21 cellular contexts compared by ENCODE assay signal in the genomic region with DNA sequence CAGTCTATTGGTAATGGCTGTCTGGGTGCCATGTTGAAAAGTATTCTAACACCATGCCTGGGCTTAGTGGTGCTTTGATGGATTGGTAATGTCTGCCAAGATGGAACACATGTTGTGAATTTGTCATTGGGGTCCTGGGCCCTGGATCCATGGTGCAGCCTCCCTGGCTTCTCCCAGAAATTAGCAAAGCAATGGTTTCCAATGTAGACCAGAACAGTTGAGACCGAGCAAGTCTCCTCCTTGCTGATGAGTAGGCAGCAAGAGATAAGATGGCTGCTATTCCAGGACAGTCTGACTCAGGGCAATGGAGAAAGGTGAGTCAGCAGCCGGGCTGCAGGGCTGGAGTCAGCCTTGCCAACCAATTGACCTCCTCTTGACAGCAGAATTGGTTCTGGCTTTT. TPM values are rescaled to one million over a fixed set of nuclear protein-coding genes. Genes with fewer than 3 reads are reported as not detected.
"Had no signal": no experiment of that assay in that cellular context is flagged by ENCODE, and none has a peak within 500 bp of the region (broad histone marks: within the 10 kb centered on the region; RNA-seq: fewer than 3 reads in every experiment).

No MANE protein-coding gene starts in this region.

- H3K27me3 ChIP-seq: upper lobe of left lung had no signal

- H3K4me3 ChIP-seq: dorsolateral prefrontal cortex, lower lobe of right lung, upper lobe of left lung had no signal

- DNase-seq: activated CD4-positive, alpha-beta T cell treated with anti-CD3 and anti-CD28 coated beads for 48 hours; activated CD8-positive, alpha-beta T cell treated with anti-CD3 and anti-CD28 coated beads, Interleukin-2, amount 10 ng/mL, durations not matched to agents 7 days and 5 days; activated naive CD4-positive, alpha-beta T cell treated with anti-CD3 and anti-CD28 coated beads, Interleukin-2, amount 10 ng/mL, durations not matched to agents 7 days and 5 days; dorsolateral prefrontal cortex; hippocampal formation; left cardiac atrium; lower lobe of right lung; stimulated activated CD4-positive, alpha-beta T cell treated with anti-CD3 and anti-CD28 coated beads, Interleukin-2, amount 100 ng/mL, for 48 hours; stimulated activated naive CD4-positive, alpha-beta T cell treated with Interleukin-2 at 50 U/mL for 16 hours; upper lobe of left lung had no signal

- H3K4me3 Mint-ChIP-seq: activated CD8-positive, alpha-beta T cell treated with anti-CD3 and anti-CD28 coated beads, Interleukin-2, amount 10 ng/mL, durations not matched to agents 7 days and 5 days; activated naive CD4-positive, alpha-beta T cell treated with anti-CD3 and anti-CD28 coated beads, Interleukin-2, amount 10 ng/mL, durations not matched to agents 7 days and 5 days; activated T-helper 1 cell treated with anti-CD3 and anti-CD28 coated beads, Interleukin-12 subunit alpha, Interleukin-12 subunit beta, Interleukin-2, Interleukin-4 antibody, amounts not matched to agents 30 ng/mL and 10 ng/mL and 1 ng/mL, durations not matched to agents 14 hours and 24 hours and 36 hours; brain; mesothelial cell of epicardium; neural crest cell had no signal

- H3K36me3 Mint-ChIP-seq: activated naive CD4-positive, alpha-beta T cell treated with anti-CD3 and anti-CD28 coated beads, Interleukin-2, amount 10 ng/mL, durations not matched to agents 7 days and 5 days; brain; mesothelial cell of epicardium had no signal

- H3K27ac ChIP-seq: dorsolateral prefrontal cortex, lower lobe of right lung, upper lobe of left lung had no signal

- H3K4me1 ChIP-seq: lower lobe of right lung, upper lobe of left lung had no signal

- H3K9me3 ChIP-seq: lower lobe of right lung, upper lobe of left lung had no signal

- ATAC-seq: activated CD8-positive, alpha-beta T cell treated with anti-CD3 and anti-CD28 coated beads, Interleukin-2, amount 10 ng/mL, durations not matched to agents 7 days and 5 days; esophagus mucosa; left cardiac atrium; lower lobe of right lung had no signal

- H3K36me3 ChIP-seq: lower lobe of right lung, upper lobe of left lung had no signal

- H3K4me1 Mint-ChIP-seq: activated naive CD4-positive, alpha-beta T cell treated with anti-CD3 and anti-CD28 coated beads, Interleukin-2, amount 10 ng/mL, durations not matched to agents 7 days and 5 days; brain; mesothelial cell of epicardium; neural crest cell had no signal

- H3K27ac Mint-ChIP-seq: activated CD8-positive, alpha-beta T cell treated with anti-CD3 and anti-CD28 coated beads, Interleukin-2, amount 10 ng/mL, durations not matched to agents 7 days and 5 days; activated naive CD4-positive, alpha-beta T cell treated with anti-CD3 and anti-CD28 coated beads, Interleukin-2, amount 10 ng/mL, durations not matched to agents 7 days and 5 days; activated T-helper 1 cell treated with anti-CD3 and anti-CD28 coated beads, Interleukin-12 subunit alpha, Interleukin-12 subunit beta, Interleukin-2, Interleukin-4 antibody, amounts not matched to agents 30 ng/mL and 10 ng/mL and 1 ng/mL, durations not matched to agents 14 hours and 24 hours and 36 hours; brain; mesothelial cell of epicardium had no signal

RNA-seq across cellular contexts. Expression of a gene that starts 30.8 kb away (rescaled TPM):
- total RNA-seq: activated CD8-positive, alpha-beta T cell treated with anti-CD3 and anti-CD28 coated beads, Interleukin-2, amount 10 ng/mL, durations not matched to agents 7 days and 5 days; activated T-helper 1 cell treated with anti-CD3 and anti-CD28 coated beads, Interleukin-12 subunit alpha, Interleukin-12 subunit beta, Interleukin-2, Interleukin-4 antibody, amounts not matched to agents 30 ng/mL and 10 ng/mL and 1 ng/mL, durations not matched to agents 14 hours and 24 hours and 36 hours; chondrocyte; esophagus mucosa; glomerular endothelial cell; left cardiac atrium; lower lobe of right lung; mesothelial cell of epicardium; myocyte; neural crest cell; osteocyte; pulmonary artery endothelial cell; upper lobe of left lung had no signal
- polyA plus RNA-seq: adipose tissue had no signal
